In genomic region chr22:28931844-28932561, GRCh38 we compare ENCODE assay signal across 1 cellular context.
A peak's percentile ranks its signal among the peaks of the same experiment; 100 is the strongest.
TF ChIP-seq lines count a peak whose summit lies in the region.

No MANE protein-coding gene starts in this region.

TF ChIP-seq in HepG2, 621 proteins besides CTCF, POLR2A, EP300 and RAD21 (continued from another document and continues in another):
- TF ChIP-seq HBP1 (CRISPR knock-in tag; IDR thresholded peaks at IDR 0.05; ENCODE audit: low read depth) (no peak), ZNF276 (CRISPR knock-in tag; IDR thresholded peaks at IDR 0.05; ENCODE audit: low read depth) (no peak), ZSCAN25 (CRISPR knock-in tag; IDR thresholded peaks at IDR 0.05) (no peak), KMT2B (CRISPR knock-in tag; IDR thresholded peaks at IDR 0.05) (no peak), SMAD9 (CRISPR knock-in tag; IDR thresholded peaks at IDR 0.05) (no peak), ZNF766 (CRISPR knock-in tag; IDR thresholded peaks at IDR 0.05; ENCODE audit: borderline replicate concordance) (no peak), FOXA1 (IDR thresholded peaks at IDR 0.05) (no peak), FOXA1 (CRISPR knock-in tag; IDR thresholded peaks at IDR 0.05) (no peak), ZNF564 (CRISPR knock-in tag; IDR thresholded peaks at IDR 0.05) (no peak), ZNF589 (CRISPR knock-in tag; conservative IDR thresholded peaks at IDR 0.05) (no peak), ZNF513 (CRISPR knock-in tag; conservative IDR thresholded peaks at IDR 0.05) (no peak), FOXK2 (IDR thresholded peaks at IDR 0.05) (no peak), SSRP1 (CRISPR knock-in tag; IDR thresholded peaks at IDR 0.05) (0 out of 2 replicates have a peak, but pooled peaks have one; percentile 67), ZNF616 (CRISPR knock-in tag; IDR thresholded peaks at IDR 0.05; ENCODE audit: low read depth) (no peak), ZNF773 (CRISPR knock-in tag; IDR thresholded peaks at IDR 0.05; ENCODE audit: borderline replicate concordance) (no peak), MEIS2 (CRISPR knock-in tag; IDR thresholded peaks at IDR 0.05) (no peak), NKX3-1 (CRISPR knock-in tag; IDR thresholded peaks at IDR 0.05) (no peak), ZNF12 (CRISPR knock-in tag; IDR thresholded peaks at IDR 0.05) (no peak), MIXL1 (CRISPR knock-in tag; IDR thresholded peaks at IDR 0.05) (no peak), ZNF563 (CRISPR knock-in tag; IDR thresholded peaks at IDR 0.05) (no peak), JUND (CRISPR knock-in tag; IDR thresholded peaks at IDR 0.05) (no peak), ZNF720 (CRISPR knock-in tag; IDR thresholded peaks at IDR 0.05) (no peak), NPAS2 (CRISPR knock-in tag; IDR thresholded peaks at IDR 0.05; ENCODE audit: borderline replicate concordance) (no peak), ZNF580 (CRISPR knock-in tag; IDR thresholded peaks at IDR 0.05; ENCODE audit: borderline replicate concordance, low read depth) (0 out of 2 replicates have a peak, but pooled peaks have one; percentile 67), ELK4 (CRISPR knock-in tag; IDR thresholded peaks at IDR 0.05; ENCODE audit: borderline replicate concordance) (no peak), SNAI1 (CRISPR knock-in tag; IDR thresholded peaks at IDR 0.05; ENCODE audit: borderline replicate concordance) (no peak), ZNF337 (CRISPR knock-in tag; IDR thresholded peaks at IDR 0.05; ENCODE audit: borderline replicate concordance, low read depth) (no peak), SNAPC5 (CRISPR knock-in tag; IDR thresholded peaks at IDR 0.05; ENCODE audit: borderline replicate concordance) (no peak), HIVEP1 (CRISPR knock-in tag; IDR thresholded peaks at IDR 0.05) (no peak), ZNF816 (CRISPR knock-in tag; IDR thresholded peaks at IDR 0.05; ENCODE audit: borderline replicate concordance) (no peak), ZNF44 (CRISPR knock-in tag; IDR thresholded peaks at IDR 0.05) (no peak), TBL1XR1 (IDR thresholded peaks at IDR 0.05; ENCODE audit: borderline replicate concordance, low read length, partially characterized antibody) (no peak), ZNF691 (CRISPR knock-in tag; IDR thresholded peaks at IDR 0.05; ENCODE audit: borderline replicate concordance, low read depth) (no peak; the same call in 1 of the 2 replicates), ZBTB43 (CRISPR knock-in tag; conservative IDR thresholded peaks at IDR 0.05) (no peak), MXD4 (CRISPR knock-in tag; IDR thresholded peaks at IDR 0.05) (no peak), RARA (CRISPR knock-in tag; IDR thresholded peaks at IDR 0.05) (peak; percentile 50; the same call in 1 of the 2 replicates), SNAPC2 (CRISPR knock-in tag; IDR thresholded peaks at IDR 0.05) (0 out of 2 replicates have a peak, but pooled peaks have one; percentile 38), HOXA3 (CRISPR knock-in tag; IDR thresholded peaks at IDR 0.05) (no peak), CBX5 (CRISPR knock-in tag; IDR thresholded peaks at IDR 0.05; ENCODE audit: borderline replicate concordance) (0 out of 2 replicates have a peak, but pooled peaks have one; percentile 35), ZNF205 (CRISPR knock-in tag; IDR thresholded peaks at IDR 0.05) (no peak), SIX4 (CRISPR knock-in tag; IDR thresholded peaks at IDR 0.05) (no peak), ZSCAN9 (CRISPR knock-in tag; IDR thresholded peaks at IDR 0.05; ENCODE audit: borderline replicate concordance) (no peak; the same call in 1 of the 2 replicates), NR2F1 (CRISPR knock-in tag; IDR thresholded peaks at IDR 0.05) (peak in 1 of 2 experiments; percentile 47; a peak in 1 of 4 replicates), MAFK (conservative IDR thresholded peaks at IDR 0.05 in 1 of 2, IDR thresholded peaks at IDR 0.05 in 1 of 2; ENCODE audit: low read length in 2 of 2) (peak; percentile 34 to 54; a peak in 2 of 4 replicates), MTF1 (CRISPR knock-in tag; IDR thresholded peaks at IDR 0.05) (no peak), ZNF383 (CRISPR knock-in tag; IDR thresholded peaks at IDR 0.05; ENCODE audit: borderline replicate concordance) (peak; percentile 45; the same call in 1 of the 2 replicates), ZNF782 (CRISPR knock-in tag; IDR thresholded peaks at IDR 0.05; ENCODE audit: borderline replicate concordance) (no peak), RFX5 (IDR thresholded peaks at IDR 0.05; ENCODE audit: low read depth, low read length) (no peak), SRSF4 (IDR thresholded peaks at IDR 0.05; ENCODE audit: low read depth, low read length, poor library complexity, severe bottlenecking) (no peak), ZNF788 (CRISPR knock-in tag; IDR thresholded peaks at IDR 0.05; ENCODE audit: borderline replicate concordance) (peak; percentile 28; the same call in 1 of the 2 replicates), RFX3 (CRISPR knock-in tag; IDR thresholded peaks at IDR 0.05) (no peak), TMF1 (CRISPR knock-in tag; IDR thresholded peaks at IDR 0.05; ENCODE audit: low read depth) (0 out of 2 replicates have a peak, but pooled peaks have one; percentile 37), ZNF777 (CRISPR knock-in tag; IDR thresholded peaks at IDR 0.05) (no peak), KDM3A (CRISPR knock-in tag; IDR thresholded peaks at IDR 0.05; ENCODE audit: low read depth) (no peak), ZBTB38 (CRISPR knock-in tag; IDR thresholded peaks at IDR 0.05) (0 out of 2 replicates have a peak, but pooled peaks have one; percentile 10), ZFP1 (CRISPR knock-in tag; IDR thresholded peaks at IDR 0.05) (no peak), ZNF503 (CRISPR knock-in tag; IDR thresholded peaks at IDR 0.05) (no peak), SCMH1 (CRISPR knock-in tag; IDR thresholded peaks at IDR 0.05; ENCODE audit: borderline replicate concordance) (no peak), SALL1 (CRISPR knock-in tag; IDR thresholded peaks at IDR 0.05) (peak; percentile 30; the same call in 1 of the 2 replicates), ZNF101 (CRISPR knock-in tag; IDR thresholded peaks at IDR 0.05; ENCODE audit: borderline replicate concordance, low read depth) (no peak), ZFP36L1 (CRISPR knock-in tag; IDR thresholded peaks at IDR 0.05) (no peak), HNRNPH1 (optimal IDR thresholded peaks at IDR 0.05; ENCODE audit: low read depth, low read length) (no peak), SIN3B (IDR thresholded peaks at IDR 0.05; ENCODE audit: low read length) (no peak), ZNF138 (CRISPR knock-in tag; IDR thresholded peaks at IDR 0.05; ENCODE audit: low read depth) (no peak), ZBTB8A (CRISPR knock-in tag; IDR thresholded peaks at IDR 0.05; ENCODE audit: borderline replicate concordance, low read depth) (no peak), FOXO4 (CRISPR knock-in tag; conservative IDR thresholded peaks at IDR 0.05) (no peak), JUN (CRISPR knock-in tag; IDR thresholded peaks at IDR 0.05) (no peak), ZNF274 (CRISPR knock-in tag; IDR thresholded peaks at IDR 0.05) (no peak)
